ENCODE assay signal across 1 cellular context in genomic region chr20:46022411-46023147, GRCh38.
TF ChIP-seq lines count a peak whose summit lies in the region.

No MANE protein-coding gene starts in this region.

TF ChIP-seq in HepG2, 621 proteins besides CTCF, POLR2A, EP300 and RAD21 (continued from another document and continues in another):
- TF ChIP-seq FOXO4 (CRISPR knock-in tag; conservative IDR thresholded peaks at IDR 0.05) (0 out of 2 replicates have a peak, but pooled peaks have one; percentile 59), ZMAT3 (CRISPR knock-in tag; conservative IDR thresholded peaks at IDR 0.05) (peak; percentile 56; the same call in 1 of the 2 replicates), ZNF510 (CRISPR knock-in tag; IDR thresholded peaks at IDR 0.05; ENCODE audit: low read depth) (no peak), MTA1 (CRISPR knock-in tag; IDR thresholded peaks at IDR 0.05; ENCODE audit: borderline replicate concordance) (peak; percentile 38; the same call in 1 of the 2 replicates), ESRRA (CRISPR knock-in tag; IDR thresholded peaks at IDR 0.05; ENCODE audit: low read depth) (peak; percentile 3; the same call in 1 of the 2 replicates), WIZ (CRISPR knock-in tag; IDR thresholded peaks at IDR 0.05) (0 out of 2 replicates have a peak, but pooled peaks have one; percentile 14), MTF2 (CRISPR knock-in tag; IDR thresholded peaks at IDR 0.05; ENCODE audit: borderline replicate concordance) (no peak), ZSCAN5A (CRISPR knock-in tag; IDR thresholded peaks at IDR 0.05; ENCODE audit: borderline replicate concordance) (no peak), SP4 (CRISPR knock-in tag; IDR thresholded peaks at IDR 0.05) (peak; percentile 48; the same call in 1 of the 2 replicates), KAT7 (CRISPR knock-in tag; IDR thresholded peaks at IDR 0.05; ENCODE audit: borderline replicate concordance) (peak; percentile 33; the same call in 1 of the 2 replicates), ZMYM3 (CRISPR knock-in tag; IDR thresholded peaks at IDR 0.05) (peak; percentile 22; the same call in 1 of the 2 replicates), TBL1XR1 (IDR thresholded peaks at IDR 0.05; ENCODE audit: borderline replicate concordance, low read length, partially characterized antibody) (no peak), HOXA9 (CRISPR knock-in tag; IDR thresholded peaks at IDR 0.05; ENCODE audit: borderline replicate concordance) (no peak), RERE (CRISPR knock-in tag; IDR thresholded peaks at IDR 0.05; ENCODE audit: low read depth) (no peak), ZNF138 (CRISPR knock-in tag; IDR thresholded peaks at IDR 0.05; ENCODE audit: low read depth) (no peak), RELA (CRISPR knock-in tag; IDR thresholded peaks at IDR 0.05) (no peak), ZNF891 (CRISPR knock-in tag; IDR thresholded peaks at IDR 0.05) (0 out of 2 replicates have a peak, but pooled peaks have one; percentile 25), CENPX (CRISPR knock-in tag; IDR thresholded peaks at IDR 0.05) (no peak), TSC22D2 (CRISPR knock-in tag; IDR thresholded peaks at IDR 0.05; ENCODE audit: borderline replicate concordance) (0 out of 2 replicates have a peak, but pooled peaks have one; percentile 27), CCAR2 (optimal IDR thresholded peaks at IDR 0.05; ENCODE audit: low read depth, low read length) (peak; percentile 38), ZNF160 (CRISPR knock-in tag; IDR thresholded peaks at IDR 0.05) (no peak), ZNF746 (CRISPR knock-in tag; IDR thresholded peaks at IDR 0.05) (0 out of 2 replicates have a peak, but pooled peaks have one; percentile 42), HMGXB4 (CRISPR knock-in tag; IDR thresholded peaks at IDR 0.05; ENCODE audit: borderline replicate concordance in 1 of 2, low read depth in 1 of 2) (peak; percentile 59 to 82; a peak in 3 of 4 replicates), ZNF547 (CRISPR knock-in tag; IDR thresholded peaks at IDR 0.05) (peak; percentile 23; the same call in 1 of the 2 replicates), ZNF44 (CRISPR knock-in tag; IDR thresholded peaks at IDR 0.05) (no peak), PCBP1 (IDR thresholded peaks at IDR 0.05; ENCODE audit: borderline replicate concordance, low read depth, low read length) (peak; percentile 95; the same call in 1 of the 2 replicates), NRL (CRISPR knock-in tag; IDR thresholded peaks at IDR 0.05; ENCODE audit: borderline replicate concordance) (peak; percentile 65; the same call in 1 of the 2 replicates), ZNF263 (CRISPR knock-in tag; IDR thresholded peaks at IDR 0.05) (peak; percentile 99), ZBTB42 (CRISPR knock-in tag; IDR thresholded peaks at IDR 0.05) (no peak), HIVEP1 (CRISPR knock-in tag; IDR thresholded peaks at IDR 0.05) (peak; percentile 61), ZNF546 (CRISPR knock-in tag; conservative IDR thresholded peaks at IDR 0.05) (no peak), ZNF251 (CRISPR knock-in tag; IDR thresholded peaks at IDR 0.05) (no peak), GLMP (CRISPR knock-in tag; IDR thresholded peaks at IDR 0.05; ENCODE audit: borderline replicate concordance) (no peak), NR0B2 (CRISPR knock-in tag; IDR thresholded peaks at IDR 0.05) (no peak), STAG1 (CRISPR knock-in tag; IDR thresholded peaks at IDR 0.05) (peak; percentile 65), ZBTB43 (CRISPR knock-in tag; conservative IDR thresholded peaks at IDR 0.05) (no peak), ARID4A (CRISPR knock-in tag; IDR thresholded peaks at IDR 0.05; ENCODE audit: borderline replicate concordance) (peak; percentile 23; the same call in 1 of the 2 replicates), ZNF431 (CRISPR knock-in tag; IDR thresholded peaks at IDR 0.05; ENCODE audit: borderline replicate concordance, low read depth) (no peak), KDM5B (CRISPR knock-in tag; IDR thresholded peaks at IDR 0.05; ENCODE audit: borderline replicate concordance) (peak; percentile 91), MZF1 (CRISPR knock-in tag; IDR thresholded peaks at IDR 0.05; ENCODE audit: borderline replicate concordance) (no peak), HOXD1 (CRISPR knock-in tag; IDR thresholded peaks at IDR 0.05) (0 out of 2 replicates have a peak, but pooled peaks have one; percentile 69), SMC3 (IDR thresholded peaks at IDR 0.05; ENCODE audit: low read length) (0 out of 2 replicates have a peak, but pooled peaks have one; percentile 7), PAX8 (CRISPR knock-in tag; IDR thresholded peaks at IDR 0.05; ENCODE audit: borderline replicate concordance) (0 out of 2 replicates have a peak, but pooled peaks have one; percentile 45), XBP1 (CRISPR knock-in tag; IDR thresholded peaks at IDR 0.05) (no peak), HNRNPLL (IDR thresholded peaks at IDR 0.05; ENCODE audit: low read depth, low read length, poor library complexity, severe bottlenecking) (peak; percentile 54), CREB3 (CRISPR knock-in tag; IDR thresholded peaks at IDR 0.05) (no peak)
